9 cellular contexts compared by ENCODE assay signal in genomic region chr4:80492761-80493160, GRCh38.
DNase-seq lines count a peak whose midpoint lies in the region; ATAC-seq lines count a peak whose summit lies in the region.
"Had no signal": no experiment of that assay in that cellular context is flagged by ENCODE, and none has a peak within 500 bp of the region (broad histone marks: within the 10 kb centered on the region; RNA-seq: fewer than 3 reads in every experiment).

No MANE protein-coding gene starts in this region.

- peaks cover 24% of the 10 kb centered on the region for H3K4me1 Mint-ChIP-seq in activated naive CD8-positive, alpha-beta T cell treated with anti-CD3 and anti-CD28 coated beads for 36 hours
- H3K4me1 Mint-ChIP-seq in stimulated activated memory B cell treated with anti-CD40 and anti-IgM and Interleukin-4, amounts not matched to agents 10 μg/mL and 1 μg/mL and 100 μg/mL, for 72 hours: peaks cover 40% of the 10 kb centered on the region

- peak; percentile 61 for ATAC-seq in stimulated activated memory B cell treated with anti-CD40 and anti-IgM and Interleukin-4, amounts not matched to agents 10 μg/mL and 1 μg/mL and 100 μg/mL, for 72 hours
- ATAC-seq in HG03439 (IDR thresholded peaks at IDR 0.05; ENCODE audit: unreplicated experiment) (no peak), GM21526 (IDR thresholded peaks at IDR 0.05; ENCODE audit: low FRiP score, unreplicated experiment) (no peak)
- ATAC-seq: A549 had no signal

- peaks cover 41% of the 10 kb centered on the region for H3K9me3 Mint-ChIP-seq in activated naive CD8-positive, alpha-beta T cell treated with anti-CD3 and anti-CD28 coated beads for 36 hours
- H3K9me3 Mint-ChIP-seq in stimulated activated memory B cell treated with anti-CD40 and anti-IgM and Interleukin-4, amounts not matched to agents 10 μg/mL and 1 μg/mL and 100 μg/mL, for 72 hours: peaks cover 14% of the 10 kb centered on the region

- H3K4me3 Mint-ChIP-seq in activated naive CD8-positive, alpha-beta T cell treated with anti-CD3 and anti-CD28 coated beads for 36 hours: no peak overlapping the region
- no peak overlapping the region for H3K4me3 Mint-ChIP-seq in stimulated activated memory B cell treated with anti-CD40 and anti-IgM and Interleukin-4, amounts not matched to agents 10 μg/mL and 1 μg/mL and 100 μg/mL, for 72 hours

- H3K27me3 Mint-ChIP-seq in activated naive CD8-positive, alpha-beta T cell treated with anti-CD3 and anti-CD28 coated beads for 36 hours: no peaks in the 10 kb centered on the region
- no peaks in the 10 kb centered on the region for H3K27me3 Mint-ChIP-seq in stimulated activated memory B cell treated with anti-CD40 and anti-IgM and Interleukin-4, amounts not matched to agents 10 μg/mL and 1 μg/mL and 100 μg/mL, for 72 hours

- peaks cover 31% of the 10 kb centered on the region for H3K36me3 Mint-ChIP-seq in activated naive CD8-positive, alpha-beta T cell treated with anti-CD3 and anti-CD28 coated beads for 36 hours
- peaks cover 15% of the 10 kb centered on the region for H3K36me3 Mint-ChIP-seq in stimulated activated memory B cell treated with anti-CD40 and anti-IgM and Interleukin-4, amounts not matched to agents 10 μg/mL and 1 μg/mL and 100 μg/mL, for 72 hours

- H3K27ac Mint-ChIP-seq in activated naive CD8-positive, alpha-beta T cell treated with anti-CD3 and anti-CD28 coated beads for 36 hours: peak overlapping the region; percentile 59
- H3K27ac Mint-ChIP-seq in stimulated activated memory B cell treated with anti-CD40 and anti-IgM and Interleukin-4, amounts not matched to agents 10 μg/mL and 1 μg/mL and 100 μg/mL, for 72 hours: no peak overlapping the region

- DNase-seq in NCI-H748 (lab: John Stamatoyannopoulos, UW; ENCODE audit: unreplicated experiment): peak; percentile 25
- DNase-seq in NCI-H748 treated with DMSO at 0.1 percent for 48 hours (lab: John Stamatoyannopoulos, UW): no peak
- DNase-seq in T follicular helper cell (ENCODE audit: low read depth): peak; percentile 30
- no peak for DNase-seq in activated naive CD8-positive, alpha-beta T cell treated with anti-CD3 and anti-CD28 coated beads for 36 hours
- DNase-seq in occipital lobe (lab: John Stamatoyannopoulos, UW): no peak

Comparison
In these comparisons a context has a peak if more than half of its experiments do, and no peak if none do; other contexts are left out.
1. DNase-seq: peak in NCI-H748 (single experiment) and T follicular helper cell (single experiment); none in NCI-H748 treated with DMSO at 0.1 percent for 48 hours (single experiment), activated naive CD8-positive, alpha-beta T cell treated with anti-CD3 and anti-CD28 coated beads for 36 hours (single experiment) and occipital lobe (single experiment).